Comparison of ENCODE assay signal across 24 cellular contexts in the genomic region with DNA sequence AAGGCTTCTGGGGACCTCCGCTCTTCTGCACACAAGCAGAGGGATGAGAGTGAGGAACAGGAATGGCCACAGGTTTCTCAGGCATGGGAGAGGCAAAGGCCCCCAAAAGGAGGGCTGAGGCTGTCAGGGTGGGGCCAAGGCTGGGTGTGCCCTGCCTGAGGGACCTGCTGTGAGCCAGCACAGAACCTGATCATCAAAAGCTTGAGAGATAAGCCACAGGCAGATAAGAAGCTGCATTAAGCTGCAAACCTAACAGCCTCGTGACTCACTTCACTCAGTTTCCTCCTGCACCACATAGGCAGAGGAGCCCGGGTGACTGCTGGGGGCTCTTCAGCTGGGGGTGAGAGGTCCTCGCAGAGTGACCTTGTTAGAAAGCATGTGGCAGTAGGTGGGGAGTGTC.
DNase-seq lines count a peak whose midpoint lies in the region; ATAC-seq and TF ChIP-seq lines count a peak whose summit lies in the region.
"Had no signal": no experiment of that assay in that cellular context is flagged by ENCODE, and none has a peak within 500 bp of the region (broad histone marks: within the 10 kb centered on the region; RNA-seq: fewer than 3 reads in every experiment).

No MANE protein-coding gene starts in this region.

- no peaks in the 10 kb centered on the region for H3K27me3 Mint-ChIP-seq in type B pancreatic cell

- H3K18ac ChIP-seq in mesenchymal stem cell (ENCODE audit: low read depth in 1 of 2, low read length in 2 of 2) = no peak overlapping the region

- peak in 1 of 2 experiments; percentile 62 for DNase-seq in PC-9
- DNase-seq in colonic mucosa = peak; percentile 65
- no peak for DNase-seq in mesenchymal stem cell
- no peak for DNase-seq in type B pancreatic cell (ENCODE audit: extremely low spot score, unreplicated experiment)
- DNase-seq in SK-N-DZ (ENCODE audit: low spot score) = no peak
- no peak for DNase-seq in COLO829 (ENCODE audit: low spot score)
- DNase-seq in right cardiac atrium = no peak
- DNase-seq: ACHN; C1 segment of cervical spinal cord; DMS 273 treated with DMSO at 0.1 percent for 48 hours; GF-D8; GM23248; HCEC 1CT; MM.1S; NCI-H1092 treated with DMSO at 0.1 percent for 48 hours; NCI-H146; NCI-H2029 treated with DMSO at 0.1 percent for 48 hours; NCI-H2171; NCI-H446 treated with DMSO at 0.1 percent for 48 hours; NK-92 treated with Interleukin-12 subunit alpha and Interleukin-12 subunit beta, amount 100 ng/mL, for 24 hours; SHP77 treated with DMSO at 0.1 percent for 48 hours had no signal

- no peak overlapping the region for H3K4ac ChIP-seq in mesenchymal stem cell (ENCODE audit: low read depth in 1 of 2, low read length in 2 of 2)

- no peaks in the 10 kb centered on the region for H4K20me1 ChIP-seq in PC-9 (ENCODE audit: insufficient read depth)

- H3K79me1 ChIP-seq in mesenchymal stem cell (replicated peaks; ENCODE audit: low read length, poor library complexity, severe bottlenecking) = no peaks in the 10 kb centered on the region

- POLR2A ChIA-PET in PC-9 (lab: Charles Lee; ENCODE audit: unreplicated experiment) = interaction anchor here (0.6 kb wide), 1 partner anchor 1865 kb away, joined by 5 read pairs; no protein-coding TSS in a partner anchor

- TF ChIP-seq CTCF in PC-9 (conservative IDR thresholded peaks at IDR 0.05) (no peak), colonic mucosa (IDR thresholded peaks at IDR 0.05) (no peak), type B pancreatic cell (conservative IDR thresholded peaks at IDR 0.05) (no peak)

- no peaks in the 10 kb centered on the region for H3K9me3 ChIP-seq in PC-9 (ENCODE audit: insufficient read depth, low read depth)
- H3K9me3 ChIP-seq in colonic mucosa = no peaks in the 10 kb centered on the region
- no peaks in the 10 kb centered on the region for H3K9me3 ChIP-seq in mesenchymal stem cell (ENCODE audit: control insufficient read depth, low read length)
- H3K9me3 ChIP-seq in right cardiac atrium (ENCODE audit: control insufficient read depth, low read length) = no peaks in the 10 kb centered on the region

- H2BK12ac ChIP-seq in mesenchymal stem cell (ENCODE audit: low read length in 2 of 2) = no peak overlapping the region

- peak overlapping the region in 1 of 2 experiments; percentile 45 for H3K14ac ChIP-seq in mesenchymal stem cell (ENCODE audit: low read length in 2 of 2)

- peaks cover 13% of the 10 kb centered on the region; the same call in 1 of the 2 replicates for H3F3A ChIP-seq in PC-9 (ENCODE audit: insufficient read depth, low read depth)

- H3K4me3 ChIP-seq in PC-9 = no peak overlapping the region
- no peak overlapping the region for H3K4me3 ChIP-seq in colonic mucosa
- no peak overlapping the region for H3K4me3 ChIP-seq in mesenchymal stem cell (ENCODE audit: insufficient read depth in 1 of 2, low read depth in 1 of 2, low read length in 2 of 2)
- no peak overlapping the region for H3K4me3 ChIP-seq in right cardiac atrium (ENCODE audit: low read length)
- H3K4me3 ChIP-seq: GM23248 had no signal

- H2AFZ ChIP-seq in PC-9 (no peak overlapping the region), mesenchymal stem cell (ENCODE audit: low read depth, low read length) (no peak overlapping the region)
- H2AFZ ChIP-seq: GM23248 had no signal

- H3K9me3 Mint-ChIP-seq in type B pancreatic cell = no peaks in the 10 kb centered on the region

- H3K27ac ChIP-seq in PC-9 (no peak overlapping the region), colonic mucosa (no peak overlapping the region), mesenchymal stem cell (ENCODE audit: low read length, poor library complexity, severe bottlenecking) (no peak overlapping the region), right cardiac atrium (ENCODE audit: low read length) (no peak overlapping the region)
- H3K27ac ChIP-seq: GM23248, HL-60 had no signal

- H2BK5ac ChIP-seq in mesenchymal stem cell (ENCODE audit: low read depth, low read length, poor library complexity, severe bottlenecking) = no peak overlapping the region

- H3K4me3 Mint-ChIP-seq in type B pancreatic cell = no peak overlapping the region
- H3K4me3 Mint-ChIP-seq: IgD-negative memory B cell had no signal

- no peak for ATAC-seq in right cardiac atrium
- ATAC-seq: SK-N-SH treated with all-trans-retinoic acid at 6 μM for 48 hours had no signal

- CTCF ChIA-PET in PC-9 (lab: Charles Lee) = no interaction called here

- no peaks in the 10 kb centered on the region for H3K36me3 Mint-ChIP-seq in type B pancreatic cell
- H3K36me3 Mint-ChIP-seq: IgD-negative memory B cell had no signal

- BruUV-seq in PC-9 (replicated peaks; lab: Mats Ljungman, UMichigan) = no TSS peak

- H3K23ac ChIP-seq in mesenchymal stem cell (ENCODE audit: low read length in 2 of 2) = no peak overlapping the region

- H3K4me1 Mint-ChIP-seq in type B pancreatic cell (ENCODE audit: unreplicated experiment) = peaks cover 21% of the 10 kb centered on the region
- H3K4me1 Mint-ChIP-seq: IgD-negative memory B cell had no signal

- peak overlapping the region in 1 of 2 donors; percentile 23 for H3K9ac ChIP-seq in colonic mucosa (ENCODE audit: low read depth in 2 of 2, low read length in 2 of 2)
- H3K9ac ChIP-seq in mesenchymal stem cell (ENCODE audit: low read length) = no peak overlapping the region
- H3K9ac ChIP-seq: GM23248 had no signal

- H3K4me2 ChIP-seq in PC-9 = peak overlapping the region; percentile 53
- no peak overlapping the region for H3K4me2 ChIP-seq in mesenchymal stem cell (ENCODE audit: low read length, poor library complexity, severe bottlenecking)

- H3K27me3 ChIP-seq in PC-9 (ENCODE audit: insufficient read depth, low read depth) = no peaks in the 10 kb centered on the region
- H3K27me3 ChIP-seq in colonic mucosa = no peaks in the 10 kb centered on the region
- peaks cover 0 to 4% of the 10 kb centered on the region in 2 experiments for H3K27me3 ChIP-seq in mesenchymal stem cell (ENCODE audit: control insufficient read depth in 1 of 2, insufficient read depth in 1 of 2, low read length in 2 of 2)
- H3K27me3 ChIP-seq in right cardiac atrium (ENCODE audit: control insufficient read depth, insufficient read depth) = no peaks in the 10 kb centered on the region

- peak overlapping the region; percentile 1 for H3K27ac Mint-ChIP-seq in type B pancreatic cell
- H3K27ac Mint-ChIP-seq: IgD-negative memory B cell had no signal

- H3K79me2 ChIP-seq in PC-9 (ENCODE audit: low read depth) = no peaks in the 10 kb centered on the region

- H3K36me3 ChIP-seq in PC-9 (ENCODE audit: low read depth) (no peaks in the 10 kb centered on the region), colonic mucosa (no peaks in the 10 kb centered on the region), mesenchymal stem cell (ENCODE audit: control insufficient read depth in 1 of 2, insufficient read depth in 2 of 2, low read depth in 1 of 2, low read length in 2 of 2) (no peaks in the 10 kb centered on the region)

- 56% methylated on average over 3 of the region's 4 CpGs for WGBS in mesenchymal stem cell
- 80% methylated on average over 4 of the region's 4 CpGs for WGBS in right cardiac atrium

- peak overlapping the region; percentile 43 for H4K91ac ChIP-seq in mesenchymal stem cell (ENCODE audit: low read length)

- no peaks in the 10 kb centered on the region for H3K9me2 ChIP-seq in PC-9 (ENCODE audit: insufficient read depth)

- no peak overlapping the region for H2BK15ac ChIP-seq in mesenchymal stem cell (ENCODE audit: low read depth, poor library complexity, severe bottlenecking)

- H2BK120ac ChIP-seq in mesenchymal stem cell (ENCODE audit: low read depth, low read length) = no peak overlapping the region

- H2AK5ac ChIP-seq in mesenchymal stem cell (ENCODE audit: low read length, severe bottlenecking) = no peak overlapping the region

- intact Hi-C loops in PC-9 (cut with micrococcal nuclease; ENCODE audit: unreplicated experiment) (loop anchor here (2.0 kb wide), 1 partner anchor 27 kb away; no protein-coding TSS in a partner anchor), colonic mucosa (cut with DNase I) (no loop called here), right cardiac atrium (cut with DNase I) (no loop called here)

- H4K8ac ChIP-seq in mesenchymal stem cell (ENCODE audit: low read length) = no peak overlapping the region

- H3K4me1 ChIP-seq in PC-9 (replicated peaks; ENCODE audit: insufficient read depth) = peaks cover 43% of the 10 kb centered on the region
- H3K4me1 ChIP-seq in colonic mucosa = peaks cover 8% of the 10 kb centered on the region
- H3K4me1 ChIP-seq in mesenchymal stem cell (ENCODE audit: control insufficient read depth, insufficient read depth, low read depth, low read length) = peaks cover 11% of the 10 kb centered on the region
- H3K4me1 ChIP-seq in right cardiac atrium (ENCODE audit: control insufficient read depth, insufficient read depth, low read length) = no peaks in the 10 kb centered on the region
